ENCODE assay signal across 11 cellular contexts in genomic region chr2:215736653-215737290, GRCh38.
DNase-seq lines count a peak whose midpoint lies in the region; ATAC-seq, FAIRE-seq and TF ChIP-seq lines count a peak whose summit lies in the region.
"Had no signal": no experiment of that assay in that cellular context is flagged by ENCODE, and none has a peak within 500 bp of the region (broad histone marks: within the 10 kb centered on the region; RNA-seq: fewer than 3 reads in every experiment).

No MANE protein-coding gene starts in this region.

- H3K27ac ChIP-seq in C4-2B, result no peak overlapping the region
- H3K27ac ChIP-seq: upper lobe of left lung had no signal

- H3K4me3 ChIP-seq in bronchial epithelial cell (ENCODE audit: low read depth, low read length), result no peak overlapping the region
- H3K4me3 ChIP-seq: upper lobe of left lung had no signal

- in situ Hi-C loops in G401 (cut with HindIII; ENCODE audit: low sequenced_read_pairs), result no loop called here

- FAIRE-seq in HTR-8/SVneo (lab: Jason Lieb, UNC), result no peak
- FAIRE-seq in bronchial epithelial cell (lab: Jason Lieb, UNC), result no peak

- peak; percentile 19 for DNase-seq in HTR-8/SVneo (ENCODE audit: insufficient read length, low spot score)
- peak; percentile 80 for DNase-seq in bronchial epithelial cell (ENCODE audit: low read depth)
- peak; percentile 23 for DNase-seq in kidney tubule cell (ENCODE audit: low spot score)
- no peak for DNase-seq in NOMO-1 treated with DMSO at 0.1 percent for 48 hours (lab: John Stamatoyannopoulos, UW; ENCODE audit: unreplicated experiment)
- DNase-seq in G401 (ENCODE audit: low spot score), result no peak
- DNase-seq in foreskin melanocyte, result no peak
- DNase-seq: effector memory CD8-positive, alpha-beta T cell; NCI-H2029 treated with DMSO at 0.1 percent for 48 hours; upper lobe of left lung had no signal

- no peaks in the 10 kb centered on the region for H3K27me3 ChIP-seq in bronchial epithelial cell (ENCODE audit: control insufficient read depth, insufficient read depth, low read length)
- H3K27me3 ChIP-seq: upper lobe of left lung had no signal

- H3K36me3 ChIP-seq in bronchial epithelial cell (ENCODE audit: control insufficient read depth, insufficient read depth, low read length), result no peaks in the 10 kb centered on the region
- H3K36me3 ChIP-seq: upper lobe of left lung had no signal

- no peak for ATAC-seq in HG03196 (IDR thresholded peaks at IDR 0.05; ENCODE audit: unreplicated experiment)
- ATAC-seq: effector memory CD8-positive, alpha-beta T cell had no signal

- TF ChIP-seq CTCF in C4-2B (conservative IDR thresholded peaks at IDR 0.05) (peak; percentile 32), bronchial epithelial cell (IDR thresholded peaks at IDR 0.05; ENCODE audit: insufficient read depth, low read length, severe bottlenecking) (peak; percentile 12)

Comparison
In these comparisons a context has a peak if more than half of its experiments do, and no peak if none do; other contexts are left out.
1. DNase-seq: peak in HTR-8/SVneo (single experiment), bronchial epithelial cell (single experiment) and kidney tubule cell (single experiment); none in NOMO-1 treated with DMSO at 0.1 percent for 48 hours (single experiment), G401 (single experiment) and foreskin melanocyte (single experiment).